In the genomic region with DNA sequence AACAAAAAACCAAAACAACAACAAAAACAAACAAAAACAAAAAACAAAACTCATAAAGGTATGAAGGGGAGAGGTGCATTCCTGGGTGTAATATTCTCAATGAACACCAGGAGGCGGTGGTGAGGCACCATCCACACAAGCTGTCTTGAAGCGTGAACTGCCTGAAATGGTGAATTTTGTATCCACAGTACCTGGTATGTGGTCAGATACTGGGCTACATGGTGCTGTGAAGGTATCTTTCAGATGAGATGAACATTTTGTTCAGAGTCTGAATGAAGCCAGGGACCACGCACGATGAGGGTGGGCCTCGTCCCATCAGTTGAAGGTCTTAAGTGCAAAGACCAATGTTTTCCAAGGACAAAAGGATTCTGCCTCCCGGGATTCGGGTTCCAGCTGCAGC, we compare ENCODE assay signal across 8 cellular contexts.
DNase-seq lines count a peak whose midpoint lies in the region; TF ChIP-seq lines count a peak whose summit lies in the region.

No MANE protein-coding gene starts in this region.

- H3K4me3 ChIP-seq in WI38 (ENCODE audit: low read depth, low read length) = no peak overlapping the region

- CTCF ChIA-PET in HEK293T (lab: Yijun Ruan, JAX) = no interaction called here

- DNase-seq in COLO668 (lab: John Stamatoyannopoulos, UW; ENCODE audit: unreplicated experiment) = peak; percentile 10
- DNase-seq in HEK293T (ENCODE audit: extremely low spot score) = peak; percentile 56
- peak; percentile 15 for DNase-seq in fibroblast of peridontal ligament (ENCODE audit: extremely low read depth)
- DNase-seq in stimulated activated CD8-positive, alpha-beta memory T cell treated with anti-CD3 and anti-CD28 coated beads, Interleukin-4, amount 100 ng/mL, for 48 hours = peak; percentile 70
- DNase-seq in DMS79 (lab: John Stamatoyannopoulos, UW) = no peak
- DNase-seq in hippocampal formation (lab: John Stamatoyannopoulos, UW) = no peak
- DNase-seq in GOT3 (lab: John Stamatoyannopoulos, UW) = no peak

- POLR2A ChIA-PET in HEK293T (lab: Yijun Ruan, JAX) = no interaction called here

- peak; percentile 59 for TF ChIP-seq CTCF in WI38 (IDR thresholded peaks at IDR 0.05; ENCODE audit: low read depth, low read length)

TF ChIP-seq in HEK293T, 16 proteins besides CTCF, POLR2A, EP300 and RAD21:
- no peak for TF ChIP-seq FOXA1 (IDR thresholded peaks at IDR 0.05)
- no peak for TF ChIP-seq CTBP1 (IDR thresholded peaks at IDR 0.05; ENCODE audit: borderline replicate concordance)
- TF ChIP-seq FOXM1 (IDR thresholded peaks at IDR 0.05; ENCODE audit: borderline replicate concordance) = peak; percentile 89
- no peak for TF ChIP-seq HDGF (IDR thresholded peaks at IDR 0.05; ENCODE audit: borderline replicate concordance)
- no peak for TF ChIP-seq TARDBP (IDR thresholded peaks at IDR 0.05)

Comparison
In these comparisons a context has a peak if more than half of its experiments do, and no peak if none do; other contexts are left out.
1. DNase-seq: peak in COLO668 (single experiment), HEK293T (single experiment), fibroblast of peridontal ligament (single experiment) and stimulated activated CD8-positive, alpha-beta memory T cell treated with anti-CD3 and anti-CD28 coated beads, Interleukin-4, amount 100 ng/mL, for 48 hours (single experiment); none in DMS79 (single experiment), hippocampal formation (0 of 2) and GOT3 (single experiment).